ENCODE assay signal across 18 cellular contexts in genomic region chr3:88075061-88075460, GRCh38.
"Had no signal": no experiment of that assay in that cellular context is flagged by ENCODE, and none has a peak within 500 bp of the region (broad histone marks: within the 10 kb centered on the region; RNA-seq: fewer than 3 reads in every experiment).

No MANE protein-coding gene starts in this region.

- H3K9me3 ChIP-seq: sigmoid colon, stomach, suprapubic skin, uterus had no signal

- H3K27ac ChIP-seq: epithelial cell of prostate, sigmoid colon, suprapubic skin, transverse colon, uterus had no signal

- H3K4me3 ChIP-seq: sigmoid colon, smooth muscle cell, stomach, suprapubic skin, transverse colon, uterus had no signal

- H3K27me3 ChIP-seq: sigmoid colon, stomach, suprapubic skin, transverse colon, uterus had no signal

- H3K4me1 ChIP-seq: uterus had no signal

- H3K36me3 ChIP-seq: sigmoid colon, stomach, suprapubic skin, transverse colon had no signal

- ATAC-seq: activated CD4-positive, CD25-positive, alpha-beta regulatory T cell treated with anti-CD3 and anti-CD28 coated beads, Interleukin-2, amount 50 U/mL, for 24 hours; activated naive CD8-positive, alpha-beta T cell treated with anti-CD3 and anti-CD28 coated beads, Interleukin-2, amount 50 U/mL, for 24 hours; activated T-cell treated with anti-CD3 and anti-CD28 coated beads, Interleukin-2, amount 50 U/mL, for 72 hours; stimulated activated memory B cell treated with anti-CD40 and anti-IgM and Interleukin-4, amounts not matched to agents 10 μg/mL and 1 μg/mL and 100 μg/mL, for 72 hours had no signal

- DNase-seq: activated CD4-positive, alpha-beta memory T cell treated with anti-CD3 and anti-CD28 coated beads, Interleukin-2, amount 10 ng/mL, durations not matched to agents 7 days and 5 days; activated CD4-positive, alpha-beta T cell treated with anti-CD3 and anti-CD28 coated beads, Interleukin-2, amount 10 ng/mL, durations not matched to agents 24 days and 14 days; activated effector memory CD4-positive, alpha-beta T cell treated with Interleukin-2 at 50 U/mL for 16 hours; activated naive CD4-positive, alpha-beta T cell treated with anti-CD3 and anti-CD28 coated beads for 36 hours; activated naive CD8-positive, alpha-beta T cell treated with anti-CD3 and anti-CD28 coated beads, Interleukin-2, amount 50 U/mL, for 24 hours; activated T-cell treated with anti-CD3 and anti-CD28 coated beads, Interleukin-2, amount 50 U/mL, for 72 hours; cortex of kidney; sigmoid colon; stimulated activated CD4-positive, alpha-beta T cell treated with anti-CD3 and anti-CD28 coated beads, Interleukin-15, amount 100 ng/mL, for 24 hours; stomach; T1000; transverse colon; uterus had no signal
